14 cellular contexts compared by ENCODE assay signal in genomic region chr1:15189692-15190321, GRCh38. TPM values are rescaled to one million over a fixed set of nuclear protein-coding genes. Genes with fewer than 3 reads are reported as not detected.
DNase-seq lines count a peak whose midpoint lies in the region; ATAC-seq, FAIRE-seq and TF ChIP-seq lines count a peak whose summit lies in the region.
"Had no signal": no experiment of that assay in that cellular context is flagged by ENCODE, and none has a peak within 500 bp of the region (broad histone marks: within the 10 kb centered on the region; RNA-seq: fewer than 3 reads in every experiment).

No MANE protein-coding gene starts in this region.

- H3K4me2 ChIP-seq in HCT116 (ENCODE audit: low read length) (peak overlapping the region; percentile 28), astrocyte (ENCODE audit: low read length) (no peak overlapping the region)

- H4K20me1 ChIP-seq in HCT116 (ENCODE audit: insufficient read depth) (no peaks in the 10 kb centered on the region), astrocyte (ENCODE audit: insufficient read depth, low read length) (peaks cover 3% of the 10 kb centered on the region)

- no peaks in the 10 kb centered on the region for H3K9me2 ChIP-seq in HCT116 (ENCODE audit: insufficient read depth)

- TF ChIP-seq POLR2A in HCT116 (IDR thresholded peaks at IDR 0.05; ENCODE audit: borderline replicate concordance, extremely low read depth, insufficient read depth, insufficient read length) (no peak), stomach (IDR thresholded peaks at IDR 0.05) (no peak), ovary (IDR thresholded peaks at IDR 0.05) (no peak)

- CTCF ChIA-PET in HCT116 (lab: Charles Lee), result no interaction called here

- TF ChIP-seq RAD21 in HCT116 (IDR thresholded peaks at IDR 0.05; ENCODE audit: low read depth) (no peak), liver (IDR thresholded peaks at IDR 0.05) (no peak)

- 69% methylated on average over 8 of the region's 8 CpGs for WGBS in liver
- 29 to 56% (median 35%) methylated on average over 7 to 8 of the region's 8 CpGs for WGBS in stomach, 5 donors
- 76 to 84% (median 80%) methylated on average over 8 of the region's 8 CpGs for WGBS in ovary, 3 donors

- H3K27ac ChIP-seq in HCT116 (ENCODE audit: low read depth, low read length), result no peak overlapping the region
- H3K27ac ChIP-seq in astrocyte (ENCODE audit: low read depth, low read length), result no peak overlapping the region
- H3K27ac ChIP-seq in liver (ENCODE audit: low read depth in 1 of 2, low read length in 2 of 2), result peak overlapping the region; percentile 31 to 53
- H3K27ac ChIP-seq in stomach, result peak overlapping the region in 4 of 5 donors; percentile 34 to 66 (median 46)
- H3K27ac ChIP-seq in ovary, result no peak overlapping the region

- H3K4me1 Mint-ChIP-seq in astrocyte (ENCODE audit: low read depth, unreplicated experiment), result peaks cover 35% of the 10 kb centered on the region
- H3K4me1 Mint-ChIP-seq in stimulated activated effector memory CD8-positive, alpha-beta T cell treated with anti-CD3 and anti-CD28 coated beads, Interleukin-12 subunit alpha, Interleukin-12 subunit beta, amount 100 ng/mL, for 72 hours, result no peaks in the 10 kb centered on the region

- FAIRE-seq in astrocyte (lab: Jason Lieb, UNC), result no peak

- H3K9ac ChIP-seq in HCT116 (ENCODE audit: low read length), result no peak overlapping the region; the same call in 1 of the 2 replicates
- no peak overlapping the region for H3K9ac ChIP-seq in astrocyte (ENCODE audit: low read length)
- H3K9ac ChIP-seq in liver (ENCODE audit: low read depth in 1 of 2, low read length in 2 of 2), result no peak overlapping the region

- H2AFZ ChIP-seq in HCT116 (ENCODE audit: low read depth, low read length, poor library complexity, severe bottlenecking), result no peak overlapping the region
- H2AFZ ChIP-seq in astrocyte (ENCODE audit: low read depth, low read length), result no peak overlapping the region

- TF ChIP-seq EP300 in stomach (IDR thresholded peaks at IDR 0.05), result no peak
- TF ChIP-seq EP300 in ovary (IDR thresholded peaks at IDR 0.05), result no peak

- BruUV-seq in HCT116 (replicated peaks; lab: Mats Ljungman, UMichigan), result no TSS peak

- DNase-seq in HCT116 (ENCODE audit: low read depth, low spot score) (no peak), astrocyte (ENCODE audit: low read depth) (no peak), stomach (no peak), ovary (no peak)
- no peak for DNase-seq in stimulated activated effector memory CD8-positive, alpha-beta T cell treated with anti-CD3 and anti-CD28 coated beads, Interleukin-12 subunit alpha, Interleukin-12 subunit beta, amount 100 ng/mL, for 72 hours (ENCODE audit: low spot score in 2 of 2)
- DNase-seq: activated CD4-positive, alpha-beta T cell treated with anti-CD3 and anti-CD28 coated beads, Interleukin-2, amount 50 U/mL, for 1 hour; activated T-cell treated with anti-CD3 and anti-CD28 coated beads, Interleukin-2, amount 50 U/mL, for 48 hours; amniotic stem cell; CD4-positive, alpha-beta T cell; NCI-H1105; NCI-H446 treated with DMSO at 0.1 percent for 48 hours had no signal

- H3K4me3 ChIP-seq in HCT116 (replicated peaks in 1 of 2; ENCODE audit: low read depth in 1 of 2, low read length in 2 of 2), result no peak overlapping the region
- no peak overlapping the region for H3K4me3 ChIP-seq in astrocyte (ENCODE audit: insufficient read depth, low read depth, low read length)
- no peak overlapping the region for H3K4me3 ChIP-seq in liver (ENCODE audit: low read depth in 1 of 3, low read length in 3 of 3)
- H3K4me3 ChIP-seq in stomach, result no peak overlapping the region
- H3K4me3 ChIP-seq in ovary, result no peak overlapping the region

- intact Hi-C loops in HCT116 (cut with micrococcal nuclease) (no loop called here), stomach (cut with DNase I; ENCODE audit: low total_unique reads) (no loop called here), ovary (cut with DNase I) (no loop called here)

- H3K36me3 ChIP-seq in HCT116 (ENCODE audit: control insufficient read depth in 1 of 2, insufficient read depth in 2 of 2, low read length in 2 of 2), result no peaks in the 10 kb centered on the region; a peak in 1 of 4 replicates
- no peaks in the 10 kb centered on the region for H3K36me3 ChIP-seq in astrocyte (ENCODE audit: insufficient read depth, low read length)
- no peaks in the 10 kb centered on the region for H3K36me3 ChIP-seq in liver (ENCODE audit: control insufficient read depth in 4 of 4, insufficient read depth in 3 of 4, low read depth in 1 of 4, low read length in 3 of 4)
- H3K36me3 ChIP-seq in stomach, result no peaks in the 10 kb centered on the region
- no peaks in the 10 kb centered on the region for H3K36me3 ChIP-seq in ovary

- TF ChIP-seq CTCF in HCT116 (IDR thresholded peaks at IDR 0.05 in 2 of 3, conservative IDR thresholded peaks at IDR 0.05 in 1 of 3; ENCODE audit: borderline replicate concordance in 1 of 3, insufficient read depth in 1 of 3, low read depth in 2 of 3, low read length in 2 of 3) (no peak), astrocyte (IDR thresholded peaks at IDR 0.05; ENCODE audit: insufficient read depth, low read depth, low read length) (no peak), liver (IDR thresholded peaks at IDR 0.05; ENCODE audit: low read depth, low read length, missing input control) (no peak), stomach (IDR thresholded peaks at IDR 0.05) (no peak), ovary (IDR thresholded peaks at IDR 0.05) (no peak)

- peaks cover 84% of the 10 kb centered on the region for H3K79me2 ChIP-seq in HCT116 (ENCODE audit: insufficient read depth, low read length)
- H3K79me2 ChIP-seq in astrocyte (ENCODE audit: insufficient read depth, low read length), result no peaks in the 10 kb centered on the region

- POLR2A ChIA-PET in HCT116 (lab: Charles Lee), result no interaction called here

- H3K9me3 ChIP-seq in HCT116 (ENCODE audit: control insufficient read depth in 1 of 2, insufficient read depth in 1 of 2, low read depth in 1 of 2, low read length in 2 of 2), result no peaks in the 10 kb centered on the region
- no peaks in the 10 kb centered on the region for H3K9me3 ChIP-seq in astrocyte (ENCODE audit: insufficient read depth, low read depth, low read length)
- no peaks in the 10 kb centered on the region for H3K9me3 ChIP-seq in liver (ENCODE audit: control insufficient read depth in 4 of 4, low read length in 3 of 4)
- no peaks in the 10 kb centered on the region for H3K9me3 ChIP-seq in stomach
- no peaks in the 10 kb centered on the region for H3K9me3 ChIP-seq in ovary

- peaks cover 25 to 66% of the 10 kb centered on the region in 2 experiments for H3K4me1 ChIP-seq in HCT116 (ENCODE audit: control insufficient read depth in 1 of 2, insufficient read depth in 2 of 2, low read length in 2 of 2)
- peaks cover 4% of the 10 kb centered on the region for H3K4me1 ChIP-seq in astrocyte (ENCODE audit: insufficient read depth, low read length)
- H3K4me1 ChIP-seq in liver (ENCODE audit: control insufficient read depth in 4 of 4, insufficient read depth in 4 of 4, low read length in 3 of 4), result no peaks in the 10 kb centered on the region
- H3K4me1 ChIP-seq in stomach, result peaks cover 54 to 81% (median 72%) of the 10 kb centered on the region in 4 donors
- H3K4me1 ChIP-seq in ovary (ENCODE audit: insufficient read depth), result peaks cover 23% of the 10 kb centered on the region

- no peaks in the 10 kb centered on the region for H3K27me3 ChIP-seq in HCT116 (ENCODE audit: insufficient read depth, low read length)
- H3K27me3 ChIP-seq in astrocyte (ENCODE audit: insufficient read depth, low read length), result no peaks in the 10 kb centered on the region
- peaks cover 0 to 4% (median under 1%) of the 10 kb centered on the region in 4 donors for H3K27me3 ChIP-seq in liver (ENCODE audit: control insufficient read depth in 4 of 4, insufficient read depth in 4 of 4, low read length in 3 of 4)
- no peaks in the 10 kb centered on the region for H3K27me3 ChIP-seq in stomach
- H3K27me3 ChIP-seq in ovary, result no peaks in the 10 kb centered on the region

- H3K36me3 Mint-ChIP-seq in astrocyte (ENCODE audit: low read depth, unreplicated experiment), result no peaks in the 10 kb centered on the region
- no peaks in the 10 kb centered on the region for H3K36me3 Mint-ChIP-seq in stimulated activated effector memory CD8-positive, alpha-beta T cell treated with anti-CD3 and anti-CD28 coated beads, Interleukin-12 subunit alpha, Interleukin-12 subunit beta, amount 100 ng/mL, for 72 hours

- ATAC-seq in HCT116 (no peak), HG02981 (IDR thresholded peaks at IDR 0.05; ENCODE audit: unreplicated experiment) (no peak)
- no peak for ATAC-seq in stimulated activated effector memory CD8-positive, alpha-beta T cell treated with anti-CD3 and anti-CD28 coated beads, Interleukin-12 subunit alpha, Interleukin-12 subunit beta, amount 100 ng/mL, for 72 hours

- H3K27ac Mint-ChIP-seq in astrocyte (ENCODE audit: unreplicated experiment), result peak overlapping the region; percentile 26
- H3K27ac Mint-ChIP-seq in stimulated activated effector memory CD8-positive, alpha-beta T cell treated with anti-CD3 and anti-CD28 coated beads, Interleukin-12 subunit alpha, Interleukin-12 subunit beta, amount 100 ng/mL, for 72 hours, result no peak overlapping the region
- H3K27ac Mint-ChIP-seq: CD4-positive, alpha-beta T cell; T-helper 1 cell treated with Interleukin-12 subunit alpha and Interleukin-12 subunit beta and Interleukin-4 antibody, amounts not matched to agents 30 μg/mL and 1 μg/mL, for 36 hours had no signal

- H3K27me3 Mint-ChIP-seq in astrocyte (ENCODE audit: low read depth, unreplicated experiment), result no peaks in the 10 kb centered on the region

- no peaks in the 10 kb centered on the region for H3K9me3 Mint-ChIP-seq in astrocyte (ENCODE audit: unreplicated experiment)
- no peaks in the 10 kb centered on the region for H3K9me3 Mint-ChIP-seq in stimulated activated effector memory CD8-positive, alpha-beta T cell treated with anti-CD3 and anti-CD28 coated beads, Interleukin-12 subunit alpha, Interleukin-12 subunit beta, amount 100 ng/mL, for 72 hours
- H3K9me3 Mint-ChIP-seq: CD4-positive, alpha-beta T cell; T-helper 1 cell treated with Interleukin-12 subunit alpha and Interleukin-12 subunit beta and Interleukin-4 antibody, amounts not matched to agents 30 μg/mL and 1 μg/mL, for 36 hours had no signal

- no peak overlapping the region for H3K4me3 Mint-ChIP-seq in astrocyte (ENCODE audit: unreplicated experiment)
- no peak overlapping the region for H3K4me3 Mint-ChIP-seq in stimulated activated effector memory CD8-positive, alpha-beta T cell treated with anti-CD3 and anti-CD28 coated beads, Interleukin-12 subunit alpha, Interleukin-12 subunit beta, amount 100 ng/mL, for 72 hours
- H3K4me3 Mint-ChIP-seq: CD4-positive, alpha-beta T cell; T-helper 1 cell treated with Interleukin-12 subunit alpha and Interleukin-12 subunit beta and Interleukin-4 antibody, amounts not matched to agents 30 μg/mL and 1 μg/mL, for 36 hours had no signal

- RAD21 ChIA-PET in HCT116 (lab: Charles Lee; ENCODE audit: low non-redundant PET in 1 of 2, low total read pairs in 2 of 2, uncharacterized antibody in 2 of 2, unreplicated experiment in 2 of 2), result no interaction called here

RNA-seq across cellular contexts. Expression of gene TMEM51, which starts 36.3 kb away (rescaled TPM):
- total RNA-seq in HCT116 (2021; ENCODE audit: unreplicated experiment), result 16.6 TPM
- 20.3 and 22.4 TPM in 2 replicates for polyA plus RNA-seq in HCT116 (2012)
- 6.9 TPM in 2 replicates for total RNA-seq in astrocyte
- total RNA-seq in liver, result 1 to 10 TPM; 1.4 to 2.7 TPM
- 1 to 10 TPM; 1.3 to 2.3 TPM for polyA plus RNA-seq in liver
- 10 to 100 TPM in 4 of 5 donors, 1 to 10 TPM in 1; 1.2 to 32.2 (median 13.8) TPM for total RNA-seq in stomach
- polyA plus RNA-seq in stomach, result 10 to 100 TPM; 13.6 to 18.2 (median 17.2) TPM
- total RNA-seq in ovary, result 10 to 100 TPM; 17.2 to 38.5 (median 24.0) TPM
- 10 to 100 TPM in 1 of 2 donors, 1 to 10 TPM in 1; 9.4 to 19.4 TPM for polyA plus RNA-seq in ovary
- total RNA-seq: CD4-positive, alpha-beta T cell had no signal

RNA-seq across cellular contexts. Expression of gene FHAD1, which starts 57.2 kb away (rescaled TPM):
- total RNA-seq in HCT116 (2021; ENCODE audit: unreplicated experiment) (3.5 TPM), astrocyte (0.25 TPM in 1 of 2 replicates, not detected in the other), liver (under 1 TPM; under 0.01 to 0.05 TPM), stomach (1 to 10 TPM in 2 of 5 donors, under 1 TPM in 1, not detected in 2; 0.45 to 5.1 (median 2.9) TPM), ovary (10 to 100 TPM in 1 of 7 donors, 1 to 10 TPM in 4, under 1 TPM in 2; 0.53 to 23.0 (median 2.3) TPM)
- 3.0 and 4.6 TPM in 2 replicates for polyA plus RNA-seq in HCT116 (2012)
- polyA plus RNA-seq in liver (under 1 TPM in 1 of 2 donors, not detected in 1; 0.13 TPM), stomach (1 to 10 TPM in 2 of 3 donors, under 1 TPM in 1; 0.38 to 1.7 (median 1.1) TPM), ovary (under 1 TPM; 0.40 to 0.65 TPM)
- total RNA-seq: CD4-positive, alpha-beta T cell had no signal

Comparison
In these comparisons a context has a peak if more than half of its experiments do, and no peak if none do; other contexts are left out.
1. H3K27ac ChIP-seq: peak in liver (2 of 2) and stomach (4 of 5); none in HCT116 (single experiment), astrocyte (single experiment) and ovary (0 of 2).